In the genomic region with DNA sequence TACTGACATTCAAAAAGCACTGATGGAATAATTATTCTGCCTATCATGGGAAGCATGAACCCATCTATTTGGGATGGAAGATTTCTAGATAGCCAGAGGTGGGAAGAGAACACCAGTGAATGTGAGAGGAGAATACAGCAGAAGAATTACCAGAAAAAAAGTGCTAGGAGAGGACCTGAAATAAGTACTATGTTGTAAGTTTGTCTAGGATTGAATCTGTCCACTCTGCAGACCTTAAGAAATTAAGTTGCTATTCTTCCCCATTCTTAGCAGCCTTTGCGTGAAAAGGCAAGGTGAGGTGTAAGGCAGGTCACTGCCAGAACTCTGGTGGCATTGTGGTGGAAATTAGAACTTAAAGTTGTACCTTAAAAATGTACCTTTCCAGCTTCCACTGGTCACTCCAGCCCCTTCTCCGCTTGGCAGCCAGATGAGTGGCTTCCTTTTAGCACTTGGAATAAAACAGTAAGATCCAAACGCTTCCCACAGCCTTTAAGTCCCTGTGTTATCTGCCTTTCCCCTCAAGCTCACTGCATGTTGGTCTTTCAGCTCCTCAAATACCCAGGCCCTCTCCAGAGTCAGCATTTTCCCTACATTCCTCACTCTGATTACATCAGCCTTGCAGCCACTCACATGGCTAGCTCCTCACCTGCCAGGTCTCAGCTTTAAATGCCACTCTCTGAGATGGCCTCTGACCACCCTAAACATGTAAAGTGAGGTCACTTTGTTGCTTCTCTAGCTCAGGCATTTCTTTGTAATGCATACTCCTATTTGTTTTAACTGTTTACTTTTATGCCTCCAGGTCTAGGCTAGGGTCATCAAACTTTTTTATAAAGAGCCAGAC, we compare ENCODE assay signal across 2 cellular contexts.
TF ChIP-seq lines count a peak whose summit lies in the region.

No MANE protein-coding gene starts in this region.

TF ChIP-seq in GM23338, 12 proteins besides CTCF, POLR2A, EP300 and RAD21 (continued from another document):
- TF ChIP-seq, protein P1, sequence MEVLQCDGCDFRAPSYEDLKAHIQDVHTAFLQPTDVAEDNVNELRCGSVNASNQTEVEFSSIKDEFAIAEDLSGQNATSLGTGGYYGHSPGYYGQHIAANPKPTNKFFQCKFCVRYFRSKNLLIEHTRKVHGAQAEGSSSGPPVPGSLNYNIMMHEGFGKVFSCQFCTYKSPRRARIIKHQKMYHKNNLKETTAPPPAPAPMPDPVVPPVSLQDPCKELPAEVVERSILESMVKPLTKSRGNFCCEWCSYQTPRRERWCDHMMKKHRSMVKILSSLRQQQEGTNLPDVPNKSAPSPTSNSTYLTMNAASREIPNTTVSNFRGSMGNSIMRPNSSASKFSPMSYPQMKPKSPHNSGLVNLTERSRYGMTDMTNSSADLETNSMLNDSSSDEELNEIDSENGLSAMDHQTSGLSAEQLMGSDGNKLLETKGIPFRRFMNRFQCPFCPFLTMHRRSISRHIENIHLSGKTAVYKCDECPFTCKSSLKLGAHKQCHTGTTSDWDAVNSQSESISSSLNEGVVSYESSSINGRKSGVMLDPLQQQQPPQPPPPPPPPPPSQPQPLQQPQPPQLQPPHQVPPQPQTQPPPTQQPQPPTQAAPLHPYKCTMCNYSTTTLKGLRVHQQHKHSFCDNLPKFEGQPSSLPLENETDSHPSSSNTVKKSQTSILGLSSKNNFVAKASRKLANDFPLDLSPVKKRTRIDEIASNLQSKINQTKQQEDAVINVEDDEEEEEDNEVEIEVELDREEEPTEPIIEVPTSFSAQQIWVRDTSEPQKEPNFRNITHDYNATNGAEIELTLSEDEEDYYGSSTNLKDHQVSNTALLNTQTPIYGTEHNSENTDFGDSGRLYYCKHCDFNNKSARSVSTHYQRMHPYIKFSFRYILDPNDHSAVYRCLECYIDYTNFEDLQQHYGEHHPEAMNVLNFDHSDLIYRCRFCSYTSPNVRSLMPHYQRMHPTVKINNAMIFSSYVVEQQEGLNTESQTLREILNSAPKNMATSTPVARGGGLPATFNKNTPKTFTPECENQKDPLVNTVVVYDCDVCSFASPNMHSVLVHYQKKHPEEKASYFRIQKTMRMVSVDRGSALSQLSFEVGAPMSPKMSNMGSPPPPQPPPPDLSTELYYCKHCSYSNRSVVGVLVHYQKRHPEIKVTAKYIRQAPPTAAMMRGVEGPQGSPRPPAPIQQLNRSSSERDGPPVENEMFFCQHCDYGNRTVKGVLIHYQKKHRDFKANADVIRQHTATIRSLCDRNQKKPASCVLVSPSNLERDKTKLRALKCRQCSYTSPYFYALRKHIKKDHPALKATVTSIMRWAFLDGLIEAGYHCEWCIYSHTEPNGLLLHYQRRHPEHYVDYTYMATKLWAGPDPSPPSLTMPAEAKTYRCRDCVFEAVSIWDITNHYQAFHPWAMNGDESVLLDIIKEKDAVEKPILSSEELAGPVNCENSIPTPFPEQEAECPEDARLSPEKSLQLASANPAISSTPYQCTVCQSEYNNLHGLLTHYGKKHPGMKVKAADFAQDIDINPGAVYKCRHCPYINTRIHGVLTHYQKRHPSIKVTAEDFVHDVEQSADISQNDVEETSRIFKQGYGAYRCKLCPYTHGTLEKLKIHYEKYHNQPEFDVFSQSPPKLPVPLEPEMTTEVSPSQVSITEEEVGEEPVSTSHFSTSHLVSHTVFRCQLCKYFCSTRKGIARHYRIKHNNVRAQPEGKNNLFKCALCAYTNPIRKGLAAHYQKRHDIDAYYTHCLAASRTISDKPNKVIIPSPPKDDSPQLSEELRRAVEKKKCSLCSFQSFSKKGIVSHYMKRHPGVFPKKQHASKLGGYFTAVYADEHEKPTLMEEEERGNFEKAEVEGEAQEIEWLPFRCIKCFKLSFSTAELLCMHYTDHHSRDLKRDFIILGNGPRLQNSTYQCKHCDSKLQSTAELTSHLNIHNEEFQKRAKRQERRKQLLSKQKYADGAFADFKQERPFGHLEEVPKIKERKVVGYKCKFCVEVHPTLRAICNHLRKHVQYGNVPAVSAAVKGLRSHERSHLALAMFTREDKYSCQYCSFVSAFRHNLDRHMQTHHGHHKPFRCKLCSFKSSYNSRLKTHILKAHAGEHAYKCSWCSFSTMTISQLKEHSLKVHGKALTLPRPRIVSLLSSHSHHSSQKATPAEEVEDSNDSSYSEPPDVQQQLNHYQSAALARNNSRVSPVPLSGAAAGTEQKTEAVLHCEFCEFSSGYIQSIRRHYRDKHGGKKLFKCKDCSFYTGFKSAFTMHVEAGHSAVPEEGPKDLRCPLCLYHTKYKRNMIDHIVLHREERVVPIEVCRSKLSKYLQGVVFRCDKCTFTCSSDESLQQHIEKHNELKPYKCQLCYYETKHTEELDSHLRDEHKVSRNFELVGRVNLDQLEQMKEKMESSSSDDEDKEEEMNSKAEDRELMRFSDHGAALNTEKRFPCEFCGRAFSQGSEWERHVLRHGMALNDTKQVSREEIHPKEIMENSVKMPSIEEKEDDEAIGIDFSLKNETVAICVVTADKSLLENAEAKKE (CRISPR knock-in tag; IDR thresholded peaks at IDR 0.05) = no peak; the same call in 1 of the 2 replicates
- TF ChIP-seq CREB1 (CRISPR knock-in tag; IDR thresholded peaks at IDR 0.05; ENCODE audit: low read depth) = peak; percentile 18

TF ChIP-seq in WTC11, 78 proteins besides CTCF, POLR2A, EP300 and RAD21 (continued from another document and continues in another):
- TF ChIP-seq, protein P2, sequence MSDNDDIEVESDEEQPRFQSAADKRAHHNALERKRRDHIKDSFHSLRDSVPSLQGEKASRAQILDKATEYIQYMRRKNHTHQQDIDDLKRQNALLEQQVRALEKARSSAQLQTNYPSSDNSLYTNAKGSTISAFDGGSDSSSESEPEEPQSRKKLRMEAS (CRISPR knock-in tag; IDR thresholded peaks at IDR 0.05) = peak; percentile 94
- TF ChIP-seq EMX1 (CRISPR knock-in tag; IDR thresholded peaks at IDR 0.05) (peak; percentile 63; the same call in 1 of the 2 replicates), NR3C1 (CRISPR knock-in tag; conservative IDR thresholded peaks at IDR 0.05; ENCODE audit: low read depth) (no peak), JUN (CRISPR knock-in tag; IDR thresholded peaks at IDR 0.05) (no peak), ZNF219 (CRISPR knock-in tag; IDR thresholded peaks at IDR 0.05; ENCODE audit: borderline replicate concordance) (no peak), CREM (CRISPR knock-in tag; IDR thresholded peaks at IDR 0.05) (no peak), MLX (CRISPR knock-in tag; IDR thresholded peaks at IDR 0.05) (no peak), KAT7 (CRISPR knock-in tag; IDR thresholded peaks at IDR 0.05; ENCODE audit: borderline replicate concordance) (no peak), ZNF416 (CRISPR knock-in tag; IDR thresholded peaks at IDR 0.05) (0 out of 2 replicates have a peak, but pooled peaks have one; percentile 23), TP53 (CRISPR knock-in tag; IDR thresholded peaks at IDR 0.05) (no peak), OVOL2 (CRISPR knock-in tag; IDR thresholded peaks at IDR 0.05; ENCODE audit: borderline replicate concordance) (no peak), AR (CRISPR knock-in tag; IDR thresholded peaks at IDR 0.05) (0 out of 2 replicates have a peak, but pooled peaks have one; percentile 25), HMGXB4 (CRISPR knock-in tag; IDR thresholded peaks at IDR 0.05) (no peak), SP1 (CRISPR knock-in tag; conservative IDR thresholded peaks at IDR 0.05) (no peak), ZBTB21 (CRISPR knock-in tag; IDR thresholded peaks at IDR 0.05; ENCODE audit: borderline replicate concordance) (no peak), AFF4 (CRISPR knock-in tag; IDR thresholded peaks at IDR 0.05; ENCODE audit: borderline replicate concordance) (no peak)
- TF ChIP-seq, protein P3, sequence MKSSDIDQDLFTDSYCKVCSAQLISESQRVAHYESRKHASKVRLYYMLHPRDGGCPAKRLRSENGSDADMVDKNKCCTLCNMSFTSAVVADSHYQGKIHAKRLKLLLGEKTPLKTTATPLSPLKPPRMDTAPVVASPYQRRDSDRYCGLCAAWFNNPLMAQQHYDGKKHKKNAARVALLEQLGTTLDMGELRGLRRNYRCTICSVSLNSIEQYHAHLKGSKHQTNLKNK (CRISPR knock-in tag; IDR thresholded peaks at IDR 0.05) = no peak
- TF ChIP-seq, protein P4, sequence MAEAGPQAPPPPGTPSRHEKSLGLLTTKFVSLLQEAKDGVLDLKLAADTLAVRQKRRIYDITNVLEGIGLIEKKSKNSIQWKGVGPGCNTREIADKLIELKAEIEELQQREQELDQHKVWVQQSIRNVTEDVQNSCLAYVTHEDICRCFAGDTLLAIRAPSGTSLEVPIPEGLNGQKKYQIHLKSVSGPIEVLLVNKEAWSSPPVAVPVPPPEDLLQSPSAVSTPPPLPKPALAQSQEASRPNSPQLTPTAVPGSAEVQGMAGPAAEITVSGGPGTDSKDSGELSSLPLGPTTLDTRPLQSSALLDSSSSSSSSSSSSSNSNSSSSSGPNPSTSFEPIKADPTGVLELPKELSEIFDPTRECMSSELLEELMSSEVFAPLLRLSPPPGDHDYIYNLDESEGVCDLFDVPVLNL (CRISPR knock-in tag; IDR thresholded peaks at IDR 0.05; ENCODE audit: borderline replicate concordance, low read depth) = no peak
- TF ChIP-seq, protein P5, sequence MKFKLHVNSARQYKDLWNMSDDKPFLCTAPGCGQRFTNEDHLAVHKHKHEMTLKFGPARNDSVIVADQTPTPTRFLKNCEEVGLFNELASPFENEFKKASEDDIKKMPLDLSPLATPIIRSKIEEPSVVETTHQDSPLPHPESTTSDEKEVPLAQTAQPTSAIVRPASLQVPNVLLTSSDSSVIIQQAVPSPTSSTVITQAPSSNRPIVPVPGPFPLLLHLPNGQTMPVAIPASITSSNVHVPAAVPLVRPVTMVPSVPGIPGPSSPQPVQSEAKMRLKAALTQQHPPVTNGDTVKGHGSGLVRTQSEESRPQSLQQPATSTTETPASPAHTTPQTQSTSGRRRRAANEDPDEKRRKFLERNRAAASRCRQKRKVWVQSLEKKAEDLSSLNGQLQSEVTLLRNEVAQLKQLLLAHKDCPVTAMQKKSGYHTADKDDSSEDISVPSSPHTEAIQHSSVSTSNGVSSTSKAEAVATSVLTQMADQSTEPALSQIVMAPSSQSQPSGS (CRISPR knock-in tag; IDR thresholded peaks at IDR 0.05; ENCODE audit: borderline replicate concordance, low read depth) = no peak
- TF ChIP-seq, protein P6, sequence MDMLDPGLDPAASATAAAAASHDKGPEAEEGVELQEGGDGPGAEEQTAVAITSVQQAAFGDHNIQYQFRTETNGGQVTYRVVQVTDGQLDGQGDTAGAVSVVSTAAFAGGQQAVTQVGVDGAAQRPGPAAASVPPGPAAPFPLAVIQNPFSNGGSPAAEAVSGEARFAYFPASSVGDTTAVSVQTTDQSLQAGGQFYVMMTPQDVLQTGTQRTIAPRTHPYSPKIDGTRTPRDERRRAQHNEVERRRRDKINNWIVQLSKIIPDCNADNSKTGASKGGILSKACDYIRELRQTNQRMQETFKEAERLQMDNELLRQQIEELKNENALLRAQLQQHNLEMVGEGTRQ (CRISPR knock-in tag; IDR thresholded peaks at IDR 0.05) = peak; percentile 36; the same call in 1 of the 2 replicates
